1 cellular context compared by ENCODE assay signal in genomic region chr12:7121324-7121723, GRCh38.
A peak's percentile ranks its signal among the peaks of the same experiment; 100 is the strongest.
TF ChIP-seq lines count a peak whose summit lies in the region.

No MANE protein-coding gene starts in this region.

TF ChIP-seq in HepG2, 621 proteins besides CTCF, POLR2A, EP300 and RAD21:
- TF ChIP-seq ZNF687 (CRISPR knock-in tag; IDR thresholded peaks at IDR 0.05) (peak; percentile 16; the same call in 1 of the 2 replicates), BRCA1 (CRISPR knock-in tag; IDR thresholded peaks at IDR 0.05) (no peak), HNF4A (CRISPR knock-in tag; IDR thresholded peaks at IDR 0.05) (peak; percentile 7; the same call in 1 of the 2 replicates)
